Comparison of ENCODE assay signal across 16 cellular contexts in genomic region chr17:47701603-47702002, GRCh38. TPM values are rescaled to one million over a fixed set of nuclear protein-coding genes. Genes with fewer than 3 reads are reported as not detected.
DNase-seq lines count a peak whose midpoint lies in the region; ATAC-seq and TF ChIP-seq lines count a peak whose summit lies in the region.
"Had no signal": no experiment of that assay in that cellular context is flagged by ENCODE, and none has a peak within 500 bp of the region (broad histone marks: within the 10 kb centered on the region; RNA-seq: fewer than 3 reads in every experiment).

No MANE protein-coding gene starts in this region.

- H3K4me3 Mint-ChIP-seq in activated naive CD4-positive, alpha-beta T cell treated with anti-CD3 and anti-CD28 coated beads, Interleukin-2, amount 10 ng/mL, durations not matched to agents 7 days and 5 days, result no peak overlapping the region
- H3K4me3 Mint-ChIP-seq in endothelial cell (ENCODE audit: unreplicated experiment), result peak overlapping the region; percentile 54
- H3K4me3 Mint-ChIP-seq in stimulated activated naive CD8-positive, alpha-beta T cell treated with anti-CD3 and anti-CD28 coated beads, Interleukin-15, amount 100 ng/mL, for 72 hours, result peak overlapping the region; percentile 63 to 72
- H3K4me3 Mint-ChIP-seq in naive thymus-derived CD8-positive, alpha-beta T cell, result peak overlapping the region in 4 of 10 donors; percentile 18 to 86 (median 54)

- TF ChIP-seq CTCF in WERI-Rb-1 (IDR thresholded peaks at IDR 0.05; ENCODE audit: low read depth, low read length), result no peak
- no peak for TF ChIP-seq CTCF in endothelial cell (IDR thresholded peaks at IDR 0.05; ENCODE audit: unreplicated experiment)

- H3K27me3 ChIP-seq in WERI-Rb-1 (ENCODE audit: insufficient read depth, low read depth, severe bottlenecking), result no peaks in the 10 kb centered on the region
- H3K27me3 ChIP-seq: foreskin keratinocyte, tibial nerve had no signal

- peaks cover 1% of the 10 kb centered on the region for H3K36me3 Mint-ChIP-seq in activated naive CD4-positive, alpha-beta T cell treated with anti-CD3 and anti-CD28 coated beads, Interleukin-2, amount 10 ng/mL, durations not matched to agents 7 days and 5 days
- peaks cover 44% of the 10 kb centered on the region for H3K36me3 Mint-ChIP-seq in endothelial cell (ENCODE audit: low read depth, unreplicated experiment)
- H3K36me3 Mint-ChIP-seq in naive thymus-derived CD8-positive, alpha-beta T cell, result no peaks in the 10 kb centered on the region

- no peak for ATAC-seq in stimulated activated naive CD8-positive, alpha-beta T cell treated with anti-CD3 and anti-CD28 coated beads, Interleukin-15, amount 100 ng/mL, for 72 hours
- ATAC-seq in HG03457 (IDR thresholded peaks at IDR 0.05; ENCODE audit: unreplicated experiment), result no peak
- ATAC-seq in GM21576 (IDR thresholded peaks at IDR 0.05; ENCODE audit: unreplicated experiment), result no peak
- ATAC-seq in naive thymus-derived CD8-positive, alpha-beta T cell, result no peak
- ATAC-seq: foreskin keratinocyte had no signal

- POLR2A ChIA-PET in naive thymus-derived CD8-positive, alpha-beta T cell (lab: Charles Lee), result interaction anchor here (1.2 kb wide), 1 partner anchor 39 kb away, joined by 3 read pairs; no protein-coding TSS in a partner anchor

- H3K4me3 ChIP-seq in WERI-Rb-1 (ENCODE audit: low read depth, low read length), result no peak overlapping the region
- H3K4me3 ChIP-seq: tibial nerve had no signal

- H3K27me3 Mint-ChIP-seq in activated naive CD4-positive, alpha-beta T cell treated with anti-CD3 and anti-CD28 coated beads, Interleukin-2, amount 10 ng/mL, durations not matched to agents 7 days and 5 days, result no peaks in the 10 kb centered on the region
- peaks cover 9% of the 10 kb centered on the region for H3K27me3 Mint-ChIP-seq in endothelial cell (ENCODE audit: unreplicated experiment)
- no peaks in the 10 kb centered on the region for H3K27me3 Mint-ChIP-seq in stimulated activated naive CD8-positive, alpha-beta T cell treated with anti-CD3 and anti-CD28 coated beads, Interleukin-15, amount 100 ng/mL, for 72 hours
- no peaks in the 10 kb centered on the region for H3K27me3 Mint-ChIP-seq in naive thymus-derived CD8-positive, alpha-beta T cell
- H3K27me3 Mint-ChIP-seq: progenitor cell of endocrine pancreas had no signal

- peaks cover 68% of the 10 kb centered on the region for H3K4me1 Mint-ChIP-seq in activated naive CD4-positive, alpha-beta T cell treated with anti-CD3 and anti-CD28 coated beads, Interleukin-2, amount 10 ng/mL, durations not matched to agents 7 days and 5 days
- H3K4me1 Mint-ChIP-seq in endothelial cell (ENCODE audit: unreplicated experiment), result peaks cover 21% of the 10 kb centered on the region
- peaks cover 95% of the 10 kb centered on the region for H3K4me1 Mint-ChIP-seq in stimulated activated naive CD8-positive, alpha-beta T cell treated with anti-CD3 and anti-CD28 coated beads, Interleukin-15, amount 100 ng/mL, for 72 hours
- peaks cover 38 to 70% (median 60%) of the 10 kb centered on the region in 4 donors for H3K4me1 Mint-ChIP-seq in naive thymus-derived CD8-positive, alpha-beta T cell

- no peaks in the 10 kb centered on the region for H3K9me3 Mint-ChIP-seq in activated naive CD4-positive, alpha-beta T cell treated with anti-CD3 and anti-CD28 coated beads, Interleukin-2, amount 10 ng/mL, durations not matched to agents 7 days and 5 days
- H3K9me3 Mint-ChIP-seq in endothelial cell (ENCODE audit: unreplicated experiment), result no peaks in the 10 kb centered on the region
- H3K9me3 Mint-ChIP-seq in stimulated activated naive CD8-positive, alpha-beta T cell treated with anti-CD3 and anti-CD28 coated beads, Interleukin-15, amount 100 ng/mL, for 72 hours, result no peaks in the 10 kb centered on the region
- no peaks in the 10 kb centered on the region for H3K9me3 Mint-ChIP-seq in naive thymus-derived CD8-positive, alpha-beta T cell
- H3K9me3 Mint-ChIP-seq: brain had no signal

- no peaks in the 10 kb centered on the region for H3K9me3 ChIP-seq in WERI-Rb-1 (ENCODE audit: severe bottlenecking)
- H3K9me3 ChIP-seq: tibial nerve had no signal

- peaks cover 23% of the 10 kb centered on the region for H3K36me3 ChIP-seq in WERI-Rb-1

- H3K27ac ChIP-seq in WERI-Rb-1, result peak overlapping the region; percentile 29; the same call in 1 of the 2 replicates
- H3K27ac ChIP-seq: foreskin keratinocyte, HL-60 had no signal

- CTCF ChIA-PET in activated naive CD4-positive, alpha-beta T cell treated with anti-CD3 and anti-CD28 coated beads, Interleukin-2, amount 10 ng/mL, durations not matched to agents 7 days and 5 days (lab: Charles Lee), result interaction anchor here (0.9 to 7.5 kb wide), 7 partner anchors 15 to 100 kb away, joined by 3 to 128 read pairs (median 11); partner anchors contain the start of gene TBX21

- DNase-seq in activated naive CD4-positive, alpha-beta T cell treated with anti-CD3 and anti-CD28 coated beads, Interleukin-2, amount 10 ng/mL, durations not matched to agents 7 days and 5 days, result no peak
- no peak for DNase-seq in activated naive CD4-positive, alpha-beta T cell treated with anti-CD3 and anti-CD28 coated beads, Interleukin-2, amount 50 U/mL, for 16 hours
- DNase-seq in WERI-Rb-1 (peak; percentile 90), endothelial cell (ENCODE audit: low spot score) (no peak)
- peak in 1 of 2 donors; percentile 7 for DNase-seq in stimulated activated naive CD8-positive, alpha-beta T cell treated with anti-CD3 and anti-CD28 coated beads, Interleukin-15, amount 100 ng/mL, for 72 hours
- DNase-seq in naive thymus-derived CD8-positive, alpha-beta T cell, result no peak
- DNase-seq: foreskin keratinocyte, Karpas-422, NCI-H526, RPMI8226 had no signal

- H3K27ac Mint-ChIP-seq in activated naive CD4-positive, alpha-beta T cell treated with anti-CD3 and anti-CD28 coated beads, Interleukin-2, amount 10 ng/mL, durations not matched to agents 7 days and 5 days, result peak overlapping the region; percentile 68
- no peak overlapping the region for H3K27ac Mint-ChIP-seq in endothelial cell (ENCODE audit: unreplicated experiment)
- H3K27ac Mint-ChIP-seq in stimulated activated naive CD8-positive, alpha-beta T cell treated with anti-CD3 and anti-CD28 coated beads, Interleukin-15, amount 100 ng/mL, for 72 hours, result peak overlapping the region in 1 of 2 donors; percentile 95
- H3K27ac Mint-ChIP-seq in naive thymus-derived CD8-positive, alpha-beta T cell, result peak overlapping the region in 3 of 10 donors; percentile 59 to 91 (median 70)

RNA-seq across cellular contexts. Expression of gene TBKBP1, which starts 7.6 kb away (rescaled TPM):
- total RNA-seq in endothelial cell (ENCODE audit: unreplicated experiment), result 31.4 TPM
- total RNA-seq in naive thymus-derived CD8-positive, alpha-beta T cell, result 1 to 10 TPM; 1.4 to 3.1 TPM
- under 1 TPM in 2 of 3 donors, not detected in 1; 0.07 to 0.59 TPM for polyA plus RNA-seq in naive thymus-derived CD8-positive, alpha-beta T cell

RNA-seq across cellular contexts. Expression of gene TBX21, which starts 31.4 kb away (rescaled TPM):
- 0.21 TPM for total RNA-seq in endothelial cell (ENCODE audit: unreplicated experiment)
- 1 to 10 TPM; 1.6 to 2.1 TPM for total RNA-seq in naive thymus-derived CD8-positive, alpha-beta T cell
- polyA plus RNA-seq in naive thymus-derived CD8-positive, alpha-beta T cell, result 10 to 100 TPM in 1 of 3 donors, 1 to 10 TPM in 1, under 1 TPM in 1; 0.42 to 27.4 (median 1.3) TPM
- total RNA-seq: foreskin keratinocyte, progenitor cell of endocrine pancreas had no signal
- polyA plus RNA-seq: foreskin keratinocyte had no signal

RNA-seq across cellular contexts. Expression of gene KPNB1, which starts 51.9 kb away (rescaled TPM):
- 376 TPM for total RNA-seq in endothelial cell (ENCODE audit: unreplicated experiment)
- 100 to 1,000 TPM; 217 to 252 TPM for total RNA-seq in naive thymus-derived CD8-positive, alpha-beta T cell
- polyA plus RNA-seq in naive thymus-derived CD8-positive, alpha-beta T cell, result 10 to 100 TPM; 22.8 to 32.2 (median 25.7) TPM
